ENCODE assay signal across 8 cellular contexts in the genomic region with DNA sequence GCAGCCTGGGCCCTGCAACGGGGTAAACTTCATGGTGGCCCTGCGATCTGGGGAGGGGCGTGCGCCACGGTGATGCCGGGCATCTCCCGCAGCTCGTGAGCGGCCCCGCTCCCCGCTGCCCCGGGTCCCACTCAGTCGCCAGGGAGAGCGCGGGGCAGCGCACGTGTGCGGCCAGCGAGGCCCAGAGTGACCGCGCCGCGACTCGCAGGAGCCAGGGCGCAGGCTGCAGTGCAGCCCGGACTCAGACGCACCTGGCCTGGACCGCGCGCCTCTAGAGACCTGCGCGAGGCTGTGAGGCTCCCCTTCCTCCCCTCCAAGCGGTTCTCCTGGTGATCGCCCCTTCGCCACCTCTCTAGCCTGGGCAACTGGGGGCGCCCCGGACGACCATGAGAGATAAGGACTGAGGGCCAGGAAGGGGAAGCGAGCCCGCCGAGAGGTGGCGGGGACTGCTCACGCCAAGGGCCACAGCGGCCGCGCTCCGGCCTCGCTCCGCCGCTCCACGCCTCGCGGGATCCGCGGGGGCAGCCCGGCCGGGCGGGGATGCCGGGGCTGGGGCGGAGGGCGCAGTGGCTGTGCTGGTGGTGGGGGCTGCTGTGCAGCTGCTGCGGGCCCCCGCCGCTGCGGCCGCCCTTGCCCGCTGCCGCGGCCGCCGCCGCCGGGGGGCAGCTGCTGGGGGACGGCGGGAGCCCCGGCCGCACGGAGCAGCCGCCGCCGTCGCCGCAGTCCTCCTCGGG. TPM values are rescaled to one million over a fixed set of nuclear protein-coding genes. Genes with fewer than 3 reads are reported as not detected.
DNase-seq lines count a peak whose midpoint lies in the region; ATAC-seq and TF ChIP-seq lines count a peak whose summit lies in the region.

No MANE protein-coding gene starts in this region.

- peaks cover 28 to 50% (median 41%) of the 10 kb centered on the region in 4 donors for H3K4me1 ChIP-seq in stomach

- peak overlapping the region; percentile 62 for H3K4me3 ChIP-seq in AG04450 (ENCODE audit: low read depth, low read length)
- peak overlapping the region; percentile 45 for H3K4me3 ChIP-seq in HL-60 (replicated peaks; ENCODE audit: insufficient read depth, low read length)
- H3K4me3 ChIP-seq in stomach = peak overlapping the region; percentile 54 to 75 (median 65)

- POLR2A ChIA-PET in AG04450 (lab: Yijun Ruan, JAX) = no interaction called here
- POLR2A ChIA-PET in activated naive CD8-positive, alpha-beta T cell treated with anti-CD3 and anti-CD28 coated beads, Interleukin-2, amount 10 ng/mL, durations not matched to agents 7 days and 5 days (lab: Charles Lee) = no interaction called here

- no peak overlapping the region for H3K27ac Mint-ChIP-seq in activated naive CD8-positive, alpha-beta T cell treated with anti-CD3 and anti-CD28 coated beads, Interleukin-2, amount 10 ng/mL, durations not matched to agents 7 days and 5 days

- intact Hi-C loops in stomach (cut with DNase I; ENCODE audit: low total_unique reads) = no loop called here

- TF ChIP-seq CTCF in AG04450 (IDR thresholded peaks at IDR 0.05; ENCODE audit: low read depth, low read length) (no peak), HL-60 (IDR thresholded peaks at IDR 0.05; ENCODE audit: insufficient read depth, low read length) (no peak), stomach (IDR thresholded peaks at IDR 0.05) (no peak)

- WGBS in stomach, 5 donors = 1% methylated on average over 47 to 84 of the region's 84 CpGs; no CpG with 5 or more reads in 1 of the 5 donors

- TF ChIP-seq POLR2A in stomach (IDR thresholded peaks at IDR 0.05) = no peak

- H3K27me3 ChIP-seq in AG04450 (ENCODE audit: control insufficient read depth, insufficient read depth, low read length) = peaks cover 31% of the 10 kb centered on the region
- peaks cover 54% of the 10 kb centered on the region for H3K27me3 ChIP-seq in HL-60 (ENCODE audit: insufficient read depth, poor library complexity, severe bottlenecking)
- H3K27me3 ChIP-seq in stomach = peaks cover 0 to 92% (median 53%) of the 10 kb centered on the region in 3 donors

- CTCF ChIA-PET in AG04450 (lab: Charles Lee) = interaction anchor here (0.6 to 2.1 kb wide), 6 partner anchors 9 to 332 kb away, joined by 3 to 12 read pairs (median 4); no protein-coding TSS in a partner anchor

- H3K36me3 ChIP-seq in stomach = no peaks in the 10 kb centered on the region

- H3K4me3 Mint-ChIP-seq in activated naive CD8-positive, alpha-beta T cell treated with anti-CD3 and anti-CD28 coated beads, Interleukin-2, amount 10 ng/mL, durations not matched to agents 7 days and 5 days = peak overlapping the region; percentile 75

- H3K9me3 ChIP-seq in AG04450 (ENCODE audit: control insufficient read depth, insufficient read depth, low read length) (no peaks in the 10 kb centered on the region; the same call in 1 of the 2 replicates), stomach (no peaks in the 10 kb centered on the region)

- DNase-seq in AG04450 (ENCODE audit: low read depth, low spot score) (no peak), HL-60 (ENCODE audit: low read depth in 1 of 2, low spot score in 1 of 2) (no peak), iPS-NIHi11 (ENCODE audit: low spot score) (peak; percentile 60), stomach (no peak), DMS153 (lab: John Stamatoyannopoulos, UW) (no peak)
- DNase-seq in activated naive CD8-positive, alpha-beta T cell treated with anti-CD3 and anti-CD28 coated beads, Interleukin-2, amount 10 ng/mL, durations not matched to agents 7 days and 5 days = peak; percentile 45

- ATAC-seq in GM18502 (IDR thresholded peaks at IDR 0.05; ENCODE audit: poor library complexity, unreplicated experiment) (peak; percentile 20), GM18520 (IDR thresholded peaks at IDR 0.05; ENCODE audit: unreplicated experiment) (no peak)
- peak; percentile 19 for ATAC-seq in activated naive CD8-positive, alpha-beta T cell treated with anti-CD3 and anti-CD28 coated beads, Interleukin-2, amount 10 ng/mL, durations not matched to agents 7 days and 5 days (ENCODE audit: low read depth)

- H3K36me3 Mint-ChIP-seq in activated naive CD8-positive, alpha-beta T cell treated with anti-CD3 and anti-CD28 coated beads, Interleukin-2, amount 10 ng/mL, durations not matched to agents 7 days and 5 days = no peaks in the 10 kb centered on the region

- TF ChIP-seq EP300 in stomach (IDR thresholded peaks at IDR 0.05) = no peak

- peaks cover 73% of the 10 kb centered on the region for H3K27me3 Mint-ChIP-seq in activated naive CD8-positive, alpha-beta T cell treated with anti-CD3 and anti-CD28 coated beads, Interleukin-2, amount 10 ng/mL, durations not matched to agents 7 days and 5 days

- H3K4me1 Mint-ChIP-seq in activated naive CD8-positive, alpha-beta T cell treated with anti-CD3 and anti-CD28 coated beads, Interleukin-2, amount 10 ng/mL, durations not matched to agents 7 days and 5 days = peaks cover 13% of the 10 kb centered on the region

- H3K9me3 Mint-ChIP-seq in activated naive CD8-positive, alpha-beta T cell treated with anti-CD3 and anti-CD28 coated beads, Interleukin-2, amount 10 ng/mL, durations not matched to agents 7 days and 5 days = no peaks in the 10 kb centered on the region

- H3K27ac ChIP-seq in AG04450 (ENCODE audit: low read depth, low read length) (no peak overlapping the region), HL-60 (replicated peaks) (no peak overlapping the region), stomach (peak overlapping the region in 3 of 5 donors; percentile 23 to 51 (median 27))

RNA-seq across cellular contexts. Expression of a gene that starts 0.7 kb away (rescaled TPM):
- 0.69 and 0.77 TPM in 2 replicates for polyA plus RNA-seq in AG04450 (2011; rRNA removed)
- 0.64 and 0.83 TPM in 2 replicates for polyA minus RNA-seq in AG04450 (2011; rRNA and poly(A)+ RNA removed)
- total RNA-seq in activated naive CD8-positive, alpha-beta T cell treated with anti-CD3 and anti-CD28 coated beads, Interleukin-2, amount 10 ng/mL, durations not matched to agents 7 days and 5 days = not detected
- 10 to 100 TPM in 1 of 5 donors, 1 to 10 TPM in 2, under 1 TPM in 1, not detected in 1; 0.89 to 15.8 (median 4.5) TPM for total RNA-seq in stomach
- 1 to 10 TPM in 2 of 3 donors, under 1 TPM in 1; 0.50 to 2.7 (median 1.4) TPM for polyA plus RNA-seq in stomach

Comparison
In these comparisons a context has a peak if more than half of its experiments do, and no peak if none do; other contexts are left out.
1. DNase-seq: peak in activated naive CD8-positive, alpha-beta T cell treated with anti-CD3 and anti-CD28 coated beads, Interleukin-2, amount 10 ng/mL, durations not matched to agents 7 days and 5 days (single experiment) and iPS-NIHi11 (single experiment); none in AG04450 (single experiment), HL-60 (0 of 2), stomach (single experiment) and DMS153 (single experiment).
2. H3K27ac ChIP-seq: peak in stomach (3 of 5); none in AG04450 (single experiment) and HL-60 (single experiment).
3. Peak in every context shown above with its lines, with median percentiles within 50 percentile points of each other: H3K4me3 ChIP-seq.